ENCODE assay signal across 11 cellular contexts in the genomic region with DNA sequence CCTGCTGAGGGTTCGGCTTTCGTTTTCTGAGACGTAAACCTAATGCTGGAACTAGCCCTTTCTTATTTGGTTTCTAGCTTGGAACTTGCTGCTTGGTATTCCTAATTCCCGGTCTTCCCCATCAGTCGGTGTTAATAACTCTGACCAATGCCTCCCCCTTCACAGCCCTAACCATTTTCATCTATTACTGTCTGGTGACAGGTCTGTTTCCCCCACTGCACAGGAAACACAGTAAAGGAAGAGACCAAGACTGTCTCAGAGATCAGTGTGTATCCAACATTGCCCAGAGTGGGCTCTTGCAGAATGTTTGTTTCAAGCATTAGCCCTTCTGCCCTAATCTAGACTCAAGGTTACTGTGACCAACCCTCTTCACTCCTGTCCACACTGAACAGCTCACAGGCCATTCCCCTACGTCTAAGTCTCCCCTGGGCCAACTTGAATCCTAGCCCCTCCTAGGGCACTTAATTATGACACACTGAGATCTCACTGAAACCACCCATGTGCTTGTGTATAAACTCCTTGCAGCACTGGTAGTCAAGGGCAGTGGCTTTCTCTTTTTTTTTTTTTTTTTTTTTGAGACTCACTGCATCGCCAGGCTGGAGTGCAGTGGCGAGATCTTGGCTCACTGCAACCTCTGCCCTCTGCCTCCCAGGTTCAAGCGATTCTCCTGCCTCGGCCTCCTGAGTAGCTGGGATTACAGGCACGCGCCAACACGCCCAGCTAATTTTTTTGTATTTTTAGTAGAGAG. TPM values are rescaled to one million over a fixed set of nuclear protein-coding genes. Genes with fewer than 3 reads are reported as not detected.
DNase-seq lines count a peak whose midpoint lies in the region; ATAC-seq and TF ChIP-seq lines count a peak whose summit lies in the region.
"Had no signal": no experiment of that assay in that cellular context is flagged by ENCODE, and none has a peak within 500 bp of the region (broad histone marks: within the 10 kb centered on the region; RNA-seq: fewer than 3 reads in every experiment).

No MANE protein-coding gene starts in this region.

- intact Hi-C loops in activated CD4-positive, alpha-beta T cell treated with anti-CD3 and anti-CD28 coated beads, Interleukin-2, amount 10 ng/mL, durations not matched to agents 24 days and 14 days (cut with micrococcal nuclease) = loop anchor here (10.0 kb wide), 2 partner anchors 292 to 328 kb away; partner anchors contain the start of gene ZNF546

- H3K9me3 Mint-ChIP-seq in activated CD4-positive, alpha-beta T cell treated with anti-CD3 and anti-CD28 coated beads, Interleukin-2, amount 10 ng/mL, durations not matched to agents 24 days and 14 days = no peaks in the 10 kb centered on the region
- H3K9me3 Mint-ChIP-seq in T-cell = no peaks in the 10 kb centered on the region
- H3K9me3 Mint-ChIP-seq in stimulated activated effector memory CD8-positive, alpha-beta T cell treated with anti-CD3 and anti-CD28 coated beads, Interleukin-12 subunit alpha, Interleukin-12 subunit beta, amount 100 ng/mL, for 72 hours = no peaks in the 10 kb centered on the region

- no peak for TF ChIP-seq CTCF in foreskin fibroblast (IDR thresholded peaks at IDR 0.05; ENCODE audit: low read depth, low read length)

- peaks cover 13% of the 10 kb centered on the region for H3K36me3 Mint-ChIP-seq in activated CD4-positive, alpha-beta T cell treated with anti-CD3 and anti-CD28 coated beads, Interleukin-2, amount 10 ng/mL, durations not matched to agents 24 days and 14 days (ENCODE audit: low read depth)
- H3K36me3 Mint-ChIP-seq in T-cell = peaks cover 3% of the 10 kb centered on the region
- peaks cover 16% of the 10 kb centered on the region for H3K36me3 Mint-ChIP-seq in stimulated activated effector memory CD8-positive, alpha-beta T cell treated with anti-CD3 and anti-CD28 coated beads, Interleukin-12 subunit alpha, Interleukin-12 subunit beta, amount 100 ng/mL, for 72 hours

- peak overlapping the region; percentile 99 for H3K27ac Mint-ChIP-seq in activated CD4-positive, alpha-beta T cell treated with anti-CD3 and anti-CD28 coated beads, Interleukin-2, amount 10 ng/mL, durations not matched to agents 24 days and 14 days
- H3K27ac Mint-ChIP-seq in T-cell = peak overlapping the region; percentile 66 to 93
- H3K27ac Mint-ChIP-seq in stimulated activated effector memory CD8-positive, alpha-beta T cell treated with anti-CD3 and anti-CD28 coated beads, Interleukin-12 subunit alpha, Interleukin-12 subunit beta, amount 100 ng/mL, for 72 hours = peak overlapping the region; percentile 98

- H3K4me3 Mint-ChIP-seq in activated CD4-positive, alpha-beta T cell treated with anti-CD3 and anti-CD28 coated beads, Interleukin-2, amount 10 ng/mL, durations not matched to agents 24 days and 14 days = peak overlapping the region; percentile 99
- peak overlapping the region; percentile 59 to 85 (median 73) for H3K4me3 Mint-ChIP-seq in T-cell
- peak overlapping the region; percentile 82 for H3K4me3 Mint-ChIP-seq in stimulated activated effector memory CD8-positive, alpha-beta T cell treated with anti-CD3 and anti-CD28 coated beads, Interleukin-12 subunit alpha, Interleukin-12 subunit beta, amount 100 ng/mL, for 72 hours

- POLR2A ChIA-PET in T-cell (lab: Charles Lee) = interaction anchor here (0.6 to 0.7 kb wide), 4 partner anchors 63 to 454 kb away, joined by 3 to 9 read pairs (median 6); partner anchors contain the start of gene MAP3K10 (in 1 of the 2)

- no peak for DNase-seq in activated CD4-positive, alpha-beta T cell treated with anti-CD3 and anti-CD28 coated beads, Interleukin-2, amount 10 ng/mL, durations not matched to agents 24 days and 14 days
- no peak for DNase-seq in activated CD4-positive, alpha-beta T cell treated with anti-CD3 and anti-CD28 coated beads, Interleukin-2, amount 50 U/mL, for 4 hours
- DNase-seq in T-cell (no peak), foreskin fibroblast (no peak), COLO829 (ENCODE audit: low spot score) (no peak)
- no peak for DNase-seq in stimulated activated effector memory CD8-positive, alpha-beta T cell treated with anti-CD3 and anti-CD28 coated beads, Interleukin-12 subunit alpha, Interleukin-12 subunit beta, amount 100 ng/mL, for 72 hours (ENCODE audit: low spot score in 2 of 2)
- DNase-seq: hippocampal formation, SIG-M5, thyroid gland had no signal

- H3K4me1 Mint-ChIP-seq in activated CD4-positive, alpha-beta T cell treated with anti-CD3 and anti-CD28 coated beads, Interleukin-2, amount 10 ng/mL, durations not matched to agents 24 days and 14 days = peaks cover 32% of the 10 kb centered on the region
- peaks cover 38 to 42% (median 40%) of the 10 kb centered on the region in 3 donors for H3K4me1 Mint-ChIP-seq in T-cell
- H3K4me1 Mint-ChIP-seq in stimulated activated effector memory CD8-positive, alpha-beta T cell treated with anti-CD3 and anti-CD28 coated beads, Interleukin-12 subunit alpha, Interleukin-12 subunit beta, amount 100 ng/mL, for 72 hours = peaks cover 34% of the 10 kb centered on the region

- no peak for ATAC-seq in T-cell (replicated peaks in 1 of 4)
- no peak for ATAC-seq in stimulated activated effector memory CD8-positive, alpha-beta T cell treated with anti-CD3 and anti-CD28 coated beads, Interleukin-12 subunit alpha, Interleukin-12 subunit beta, amount 100 ng/mL, for 72 hours
- no peak for ATAC-seq in GM21423 (IDR thresholded peaks at IDR 0.05; ENCODE audit: unreplicated experiment)
- ATAC-seq in HG03159 (IDR thresholded peaks at IDR 0.05; ENCODE audit: unreplicated experiment) = no peak

- H3K4me3 ChIP-seq in foreskin fibroblast (ENCODE audit: low read depth in 1 of 2, low read length in 2 of 2) = peak overlapping the region; percentile 3 to 18

- CTCF ChIA-PET in T-cell (lab: Charles Lee) = interaction anchor here (0.6 to 0.7 kb wide), 3 partner anchors 15 to 1078 kb away, joined by 3 to 8 read pairs (median 3); no protein-coding TSS in a partner anchor

- peaks cover 2% of the 10 kb centered on the region for H3K27me3 Mint-ChIP-seq in activated CD4-positive, alpha-beta T cell treated with anti-CD3 and anti-CD28 coated beads, Interleukin-2, amount 10 ng/mL, durations not matched to agents 24 days and 14 days
- no peaks in the 10 kb centered on the region for H3K27me3 Mint-ChIP-seq in T-cell

RNA-seq across cellular contexts. Expression of gene AKT2, which starts 1.7 kb away (rescaled TPM):
- 160 and 163 TPM in 2 replicates for total RNA-seq in activated CD4-positive, alpha-beta T cell treated with anti-CD3 and anti-CD28 coated beads, Interleukin-2, amount 10 ng/mL, durations not matched to agents 24 days and 14 days
- 100 to 1,000 TPM; 169 to 218 (median 172) TPM for total RNA-seq in T-cell
